12 cellular contexts compared by ENCODE assay signal in genomic region chr11:81963018-81963417, GRCh38.
A peak's percentile ranks its signal among the peaks of the same experiment; 100 is the strongest.
DNase-seq lines count a peak whose midpoint lies in the region; ATAC-seq, FAIRE-seq and TF ChIP-seq lines count a peak whose summit lies in the region.
"Had no signal": no experiment of that assay in that cellular context is flagged by ENCODE, and none has a peak within 500 bp of the region (broad histone marks: within the 10 kb centered on the region; RNA-seq: fewer than 3 reads in every experiment).

No MANE protein-coding gene starts in this region.

- TF ChIP-seq RAD21 in neural cell (conservative IDR thresholded peaks at IDR 0.05), result peak; percentile 55

- H3K79me2 ChIP-seq in astrocyte (ENCODE audit: insufficient read depth, low read length) (no peaks in the 10 kb centered on the region), neural cell (replicated peaks; ENCODE audit: insufficient read depth, low read length) (no peaks in the 10 kb centered on the region)

- H4K20me1 ChIP-seq in astrocyte (ENCODE audit: insufficient read depth, low read length) (no peaks in the 10 kb centered on the region), neural cell (ENCODE audit: insufficient read depth) (no peaks in the 10 kb centered on the region)

- H3K36me3 Mint-ChIP-seq in astrocyte (ENCODE audit: low read depth, unreplicated experiment), result no peaks in the 10 kb centered on the region
- H3K36me3 Mint-ChIP-seq: WTC11 had no signal

- peaks cover 6% of the 10 kb centered on the region for H3K4me1 Mint-ChIP-seq in astrocyte (ENCODE audit: low read depth, unreplicated experiment)

- ATAC-seq in GM18502 (IDR thresholded peaks at IDR 0.05; ENCODE audit: poor library complexity, unreplicated experiment), result no peak
- ATAC-seq in GM18520 (IDR thresholded peaks at IDR 0.05; ENCODE audit: unreplicated experiment), result no peak
- ATAC-seq: WTC11 had no signal

- H3K9me2 ChIP-seq in neural cell (ENCODE audit: insufficient read depth, low read length), result no peaks in the 10 kb centered on the region

- TF ChIP-seq CTCF in astrocyte (IDR thresholded peaks at IDR 0.05; ENCODE audit: insufficient read depth, low read depth, low read length) (peak; percentile 20), neural cell (IDR thresholded peaks at IDR 0.05; ENCODE audit: poor library complexity, severe bottlenecking) (peak; percentile 57)

- H3K27ac Mint-ChIP-seq in astrocyte (ENCODE audit: unreplicated experiment), result no peak overlapping the region
- H3K27ac Mint-ChIP-seq: WTC11 had no signal

- DNase-seq in DMS 273 (lab: John Stamatoyannopoulos, UW; ENCODE audit: unreplicated experiment) (peak; percentile 0), DMS 273 treated with DMSO at 0.1 percent for 48 hours (lab: John Stamatoyannopoulos, UW) (no peak), HT-29 (ENCODE audit: low spot score) (peak; percentile 23), astrocyte (ENCODE audit: low read depth) (no peak), HuH-7.5 (ENCODE audit: low spot score) (no peak)
- DNase-seq: NCI-H2029, transverse colon had no signal

- H3F3A ChIP-seq in neural cell (ENCODE audit: insufficient read depth, low read length, poor library complexity, severe bottlenecking), result no peaks in the 10 kb centered on the region

- no peak for TF ChIP-seq EP300 in neural cell (conservative IDR thresholded peaks at IDR 0.05; ENCODE audit: poor library complexity, severe bottlenecking)

- no peak overlapping the region for H3K4me2 ChIP-seq in astrocyte (ENCODE audit: low read length)
- H3K4me2 ChIP-seq in neural cell (ENCODE audit: low read length), result no peak overlapping the region

- H3K4me3 Mint-ChIP-seq in astrocyte (ENCODE audit: unreplicated experiment), result no peak overlapping the region
- H3K4me3 Mint-ChIP-seq: WTC11 had no signal

- no peaks in the 10 kb centered on the region for H3K27me3 ChIP-seq in astrocyte (ENCODE audit: insufficient read depth, low read length)
- H3K27me3 ChIP-seq in neural cell (ENCODE audit: insufficient read depth, low read depth, low read length), result no peaks in the 10 kb centered on the region
- H3K27me3 ChIP-seq: transverse colon had no signal

- no peaks in the 10 kb centered on the region for H3K4me1 ChIP-seq in astrocyte (ENCODE audit: insufficient read depth, low read length)
- H3K4me1 ChIP-seq: transverse colon had no signal

- H3K9me3 ChIP-seq in astrocyte (ENCODE audit: insufficient read depth, low read depth, low read length), result no peaks in the 10 kb centered on the region
- H3K9me3 ChIP-seq in neural cell (ENCODE audit: low read length), result no peaks in the 10 kb centered on the region
- H3K9me3 ChIP-seq: transverse colon had no signal

- no peak overlapping the region for H3K9ac ChIP-seq in astrocyte (ENCODE audit: low read length)
- H3K9ac ChIP-seq in neural cell (ENCODE audit: low read length), result no peak overlapping the region

- no peak for FAIRE-seq in astrocyte (lab: Jason Lieb, UNC)
- FAIRE-seq: A204.1 had no signal

- H2AFZ ChIP-seq in astrocyte (ENCODE audit: low read depth, low read length), result no peak overlapping the region
- no peak overlapping the region for H2AFZ ChIP-seq in neural cell (ENCODE audit: low read depth, low read length)

- no peak overlapping the region for H3K27ac ChIP-seq in astrocyte (ENCODE audit: low read depth, low read length)
- no peak overlapping the region for H3K27ac ChIP-seq in neural cell (ENCODE audit: low read length)
- H3K27ac ChIP-seq: transverse colon had no signal

- H3K9me3 Mint-ChIP-seq in astrocyte (ENCODE audit: unreplicated experiment), result no peaks in the 10 kb centered on the region
- H3K9me3 Mint-ChIP-seq: WTC11 had no signal

- H3K4me3 ChIP-seq in astrocyte (ENCODE audit: insufficient read depth, low read depth, low read length) (no peak overlapping the region), neural cell (ENCODE audit: low read length) (no peak overlapping the region)
- H3K4me3 ChIP-seq: transverse colon had no signal

- H3K36me3 ChIP-seq in astrocyte (ENCODE audit: insufficient read depth, low read length), result no peaks in the 10 kb centered on the region
- H3K36me3 ChIP-seq in neural cell (ENCODE audit: insufficient read depth, low read length), result no peaks in the 10 kb centered on the region
- H3K36me3 ChIP-seq: transverse colon had no signal

- H3K27me3 Mint-ChIP-seq in astrocyte (ENCODE audit: low read depth, unreplicated experiment), result no peaks in the 10 kb centered on the region

TF ChIP-seq in neural cell, 6 proteins besides CTCF, POLR2A, EP300 and RAD21:
- TF ChIP-seq, protein P1, sequence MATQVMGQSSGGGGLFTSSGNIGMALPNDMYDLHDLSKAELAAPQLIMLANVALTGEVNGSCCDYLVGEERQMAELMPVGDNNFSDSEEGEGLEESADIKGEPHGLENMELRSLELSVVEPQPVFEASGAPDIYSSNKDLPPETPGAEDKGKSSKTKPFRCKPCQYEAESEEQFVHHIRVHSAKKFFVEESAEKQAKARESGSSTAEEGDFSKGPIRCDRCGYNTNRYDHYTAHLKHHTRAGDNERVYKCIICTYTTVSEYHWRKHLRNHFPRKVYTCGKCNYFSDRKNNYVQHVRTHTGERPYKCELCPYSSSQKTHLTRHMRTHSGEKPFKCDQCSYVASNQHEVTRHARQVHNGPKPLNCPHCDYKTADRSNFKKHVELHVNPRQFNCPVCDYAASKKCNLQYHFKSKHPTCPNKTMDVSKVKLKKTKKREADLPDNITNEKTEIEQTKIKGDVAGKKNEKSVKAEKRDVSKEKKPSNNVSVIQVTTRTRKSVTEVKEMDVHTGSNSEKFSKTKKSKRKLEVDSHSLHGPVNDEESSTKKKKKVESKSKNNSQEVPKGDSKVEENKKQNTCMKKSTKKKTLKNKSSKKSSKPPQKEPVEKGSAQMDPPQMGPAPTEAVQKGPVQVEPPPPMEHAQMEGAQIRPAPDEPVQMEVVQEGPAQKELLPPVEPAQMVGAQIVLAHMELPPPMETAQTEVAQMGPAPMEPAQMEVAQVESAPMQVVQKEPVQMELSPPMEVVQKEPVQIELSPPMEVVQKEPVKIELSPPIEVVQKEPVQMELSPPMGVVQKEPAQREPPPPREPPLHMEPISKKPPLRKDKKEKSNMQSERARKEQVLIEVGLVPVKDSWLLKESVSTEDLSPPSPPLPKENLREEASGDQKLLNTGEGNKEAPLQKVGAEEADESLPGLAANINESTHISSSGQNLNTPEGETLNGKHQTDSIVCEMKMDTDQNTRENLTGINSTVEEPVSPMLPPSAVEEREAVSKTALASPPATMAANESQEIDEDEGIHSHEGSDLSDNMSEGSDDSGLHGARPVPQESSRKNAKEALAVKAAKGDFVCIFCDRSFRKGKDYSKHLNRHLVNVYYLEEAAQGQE (IDR thresholded peaks at IDR 0.05; ENCODE audit: borderline replicate concordance), result no peak
- TF ChIP-seq TAF1 (IDR thresholded peaks at IDR 0.05; ENCODE audit: low read depth) (no peak), MXI1 (conservative IDR thresholded peaks at IDR 0.05; ENCODE audit: poor library complexity, severe bottlenecking) (no peak), SMC3 (conservative IDR thresholded peaks at IDR 0.05; ENCODE audit: poor library complexity) (peak; percentile 38)

Comparison
In these comparisons a context has a peak if more than half of its experiments do, and no peak if none do; other contexts are left out.
1. DNase-seq: peak in DMS 273 (single experiment) and HT-29 (single experiment); none in DMS 273 treated with DMSO at 0.1 percent for 48 hours (single experiment), astrocyte (single experiment) and HuH-7.5 (single experiment).